Comparison of ENCODE assay signal across 10 cellular contexts in the genomic region with DNA sequence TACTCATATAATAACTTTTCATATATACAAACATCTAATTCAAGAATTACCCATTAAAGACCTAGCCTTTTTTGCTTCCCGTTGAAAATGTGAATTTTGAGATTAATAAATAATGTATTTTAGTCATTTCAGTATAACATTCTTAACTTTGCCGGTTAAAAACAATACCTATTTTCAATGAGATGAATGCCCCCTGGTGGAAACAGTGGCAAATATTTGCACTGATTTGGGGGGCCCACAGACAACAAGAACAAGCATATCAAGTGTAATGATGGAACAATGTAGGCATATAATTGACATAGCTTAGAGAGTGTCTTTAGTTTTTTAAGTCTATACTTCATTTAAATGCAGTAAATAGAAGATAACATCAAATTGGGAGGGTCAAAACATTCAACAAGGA.
DNase-seq lines count a peak whose midpoint lies in the region; ATAC-seq, FAIRE-seq and TF ChIP-seq lines count a peak whose summit lies in the region.
"Had no signal": no experiment of that assay in that cellular context is flagged by ENCODE, and none has a peak within 500 bp of the region (broad histone marks: within the 10 kb centered on the region; RNA-seq: fewer than 3 reads in every experiment).

No MANE protein-coding gene starts in this region.

- CTCF ChIA-PET in GM12878 (lab: Yijun Ruan, JAX): interaction anchor here (0.7 to 10.6 kb wide), 37 partner anchors 11 to 477 kb away, joined by 3 to 792 read pairs (median 5); no protein-coding TSS in a partner anchor

- H3K9me3 Mint-ChIP-seq in nephron progenitor cell: no peaks in the 10 kb centered on the region

- no peak overlapping the region for H3K9ac ChIP-seq in GM12878 (ENCODE audit: control insufficient read depth, insufficient read depth, low read length)

- WGBS in GM12878 (ENCODE audit: insufficient coverage, insufficient replicate concordance, low lambda C conversion rate, missing lambda C conversion rate): 15% methylated on average over 2 of the region's 2 CpGs
- 43 to 48% (median 46%) methylated on average over 2 of the region's 2 CpGs for WGBS in small intestine, 3 donors

- no peak overlapping the region for H2AFZ ChIP-seq in GM12878 (ENCODE audit: control insufficient read depth, low read depth, low read length)

- no peaks in the 10 kb centered on the region for H3K9me3 ChIP-seq in GM12878 (replicated peaks; ENCODE audit: control insufficient read depth, insufficient read depth, low read length)
- H3K9me3 ChIP-seq in small intestine (ENCODE audit: control insufficient read depth, low read depth): no peaks in the 10 kb centered on the region

- peak; percentile 2 for DNase-seq in DMS53 (lab: John Stamatoyannopoulos, UW)
- no peak for DNase-seq in DMS53 treated with DMSO at 0.1 percent for 48 hours (lab: John Stamatoyannopoulos, UW; ENCODE audit: unreplicated experiment)
- DNase-seq in GM12878 (ENCODE audit: low read depth, low spot score): no peak
- peak; percentile 12 for DNase-seq in nephron progenitor cell
- no peak for DNase-seq in NCI-H2081 treated with DMSO at 0.1 percent for 48 hours (lab: John Stamatoyannopoulos, UW)
- DNase-seq in small intestine: no peak

- TF ChIP-seq EP300 in GM12878 (IDR thresholded peaks at IDR 0.05; ENCODE audit: borderline replicate concordance in 1 of 2, control insufficient read depth in 1 of 2, low read depth in 2 of 2, low read length in 2 of 2): no peak

- FAIRE-seq in GM12878 (lab: Jason Lieb, UNC): no peak
- no peak for FAIRE-seq in small intestine (lab: Jason Lieb, UNC)
- FAIRE-seq: A204.1 had no signal

- no peaks in the 10 kb centered on the region for H3K27me3 ChIP-seq in GM12878 (replicated peaks in 1 of 2; ENCODE audit: control insufficient read depth in 2 of 2, insufficient read depth in 2 of 2, low read length in 1 of 2)
- no peaks in the 10 kb centered on the region for H3K27me3 ChIP-seq in small intestine (ENCODE audit: control insufficient read depth in 2 of 2, insufficient read depth in 2 of 2, low read length in 2 of 2)

- H3K4me3 ChIP-seq in GM12878 (no peak overlapping the region), small intestine (ENCODE audit: low read depth in 1 of 2, low read length in 2 of 2) (no peak overlapping the region)
- H3K4me3 ChIP-seq: SK-N-MC had no signal

- SMC1A ChIA-PET in GM12878 (lab: Charles Lee; ENCODE audit: uncharacterized antibody, unreplicated experiment): interaction anchor here (0.7 to 9.4 kb wide), 31 partner anchors 8 to 643 kb away, joined by 3 to 686 read pairs (median 7); a partner anchor contains a TSS

- TF ChIP-seq RAD21 in GM12878 (IDR thresholded peaks at IDR 0.05; ENCODE audit: insufficient read depth, low read depth, low read length): peak; percentile 86

- H4K20me1 ChIP-seq in GM12878 (ENCODE audit: control insufficient read depth, insufficient read depth): no peaks in the 10 kb centered on the region

- peaks cover 3% of the 10 kb centered on the region for H3K27me3 Mint-ChIP-seq in nephron progenitor cell (ENCODE audit: low read depth, poor library complexity)

- no peak overlapping the region for H3K4me3 Mint-ChIP-seq in nephron progenitor cell

- no peak overlapping the region for H3K27ac ChIP-seq in GM12878 (ENCODE audit: control insufficient read depth, insufficient read depth)
- no peak overlapping the region for H3K27ac ChIP-seq in small intestine (ENCODE audit: low read depth in 1 of 2, low read length in 1 of 2)
- H3K27ac ChIP-seq: SK-N-MC had no signal

- intact Hi-C loops in GM12878 (cut with micrococcal nuclease; ENCODE audit: unreplicated experiment): loop anchor here (1.0 to 10.0 kb wide), 6 partner anchors 39 to 384 kb away; a partner anchor contains a TSS

- RAD21 ChIA-PET in GM12878 (lab: Charles Lee; ENCODE audit: unreplicated experiment): interaction anchor here (0.6 to 14.4 kb wide), 17 partner anchors 11 to 829 kb away, joined by 3 to 582 read pairs (median 9); no protein-coding TSS in a partner anchor

- H3K4me1 ChIP-seq in GM12878 (ENCODE audit: control insufficient read depth, insufficient read depth, low read length) (peaks cover 20% of the 10 kb centered on the region), small intestine (ENCODE audit: control insufficient read depth in 2 of 2, insufficient read depth in 1 of 2, low read depth in 1 of 2, low read length in 1 of 2) (no peaks in the 10 kb centered on the region)

- TF ChIP-seq CTCF in GM12878 (IDR thresholded peaks at IDR 0.05 in 2 of 3, conservative IDR thresholded peaks at IDR 0.05 in 1 of 3; ENCODE audit: control insufficient read depth in 2 of 3, extremely low read depth in 1 of 3, insufficient read depth in 1 of 3, low read depth in 3 of 3, low read length in 3 of 3) (peak; percentile 48 to 63 (median 52)), nephron progenitor cell (IDR thresholded peaks at IDR 0.05) (peak; percentile 51)

- no peaks in the 10 kb centered on the region for H3K79me2 ChIP-seq in GM12878 (ENCODE audit: control insufficient read depth, insufficient read depth, low read length)

- no peak overlapping the region for H3K27ac Mint-ChIP-seq in nephron progenitor cell

- peaks cover 7% of the 10 kb centered on the region for H3K36me3 Mint-ChIP-seq in nephron progenitor cell (ENCODE audit: low read depth)

- H3K4me1 Mint-ChIP-seq in nephron progenitor cell: peaks cover 33% of the 10 kb centered on the region

- no peaks in the 10 kb centered on the region for H3K36me3 ChIP-seq in GM12878 (ENCODE audit: control insufficient read depth in 2 of 2, insufficient read depth in 2 of 2, low read length in 1 of 2)
- no peaks in the 10 kb centered on the region for H3K36me3 ChIP-seq in small intestine (ENCODE audit: control insufficient read depth in 2 of 2, insufficient read depth in 2 of 2, low read length in 2 of 2)

- BruUV-seq in GM12878 (replicated peaks; lab: Mats Ljungman, UMichigan): no TSS peak

- ATAC-seq in HG03354 (IDR thresholded peaks at IDR 0.05; ENCODE audit: poor library complexity, severe bottlenecking, unreplicated experiment): peak; percentile 61
- peak; percentile 71 for ATAC-seq in GM12878
- no peak for ATAC-seq in GM19463 (IDR thresholded peaks at IDR 0.05; ENCODE audit: unreplicated experiment)

- no peak overlapping the region for H3K4me2 ChIP-seq in GM12878 (ENCODE audit: control insufficient read depth, insufficient read depth)

- POLR2A ChIA-PET in GM12878 (lab: Charles Lee): interaction anchor here (2.9 to 3.3 kb wide), 2 partner anchors 72 to 85 kb away, joined by 11 to 32 read pairs; no protein-coding TSS in a partner anchor

- in situ Hi-C loops in GM12878 (cut with MboI): no loop called here

- no peak for TF ChIP-seq POLR2A in GM12878 (IDR thresholded peaks at IDR 0.05; ENCODE audit: low read depth, low read length)

TF ChIP-seq in GM12878, 131 proteins besides CTCF, POLR2A, EP300 and RAD21:
- TF ChIP-seq YY1 (IDR thresholded peaks at IDR 0.05; ENCODE audit: low read depth, low read length) (0 out of 2 replicates have a peak, but pooled peaks have one; percentile 21), SMAD5 (IDR thresholded peaks at IDR 0.05; ENCODE audit: low read depth) (no peak), NRF1 (conservative IDR thresholded peaks at IDR 0.05; ENCODE audit: low read depth, low read length) (no peak), TAF1 (IDR thresholded peaks at IDR 0.05; ENCODE audit: borderline replicate concordance, low read depth, low read length) (no peak), DPF2 (IDR thresholded peaks at IDR 0.05) (no peak), RELA (IDR thresholded peaks at IDR 0.05; ENCODE audit: borderline replicate concordance, partially characterized antibody) (no peak), JUNB (IDR thresholded peaks at IDR 0.05) (peak; percentile 8; the same call in 1 of the 2 replicates), SREBF2 (IDR thresholded peaks at IDR 0.05; ENCODE audit: low read length) (no peak), KAT2A (conservative IDR thresholded peaks at IDR 0.05; ENCODE audit: control insufficient read depth, low read depth, low read length) (no peak), SMC3 (IDR thresholded peaks at IDR 0.05; ENCODE audit: borderline replicate concordance, low read length) (peak; percentile 97), SP1 (IDR thresholded peaks at IDR 0.05; ENCODE audit: low read depth, low read length) (no peak), MYC (IDR thresholded peaks at IDR 0.05; ENCODE audit: insufficient read depth, insufficient read length, insufficient replicate concordance, low read length, severe bottlenecking) (no peak)
- TF ChIP-seq, protein P1, sequence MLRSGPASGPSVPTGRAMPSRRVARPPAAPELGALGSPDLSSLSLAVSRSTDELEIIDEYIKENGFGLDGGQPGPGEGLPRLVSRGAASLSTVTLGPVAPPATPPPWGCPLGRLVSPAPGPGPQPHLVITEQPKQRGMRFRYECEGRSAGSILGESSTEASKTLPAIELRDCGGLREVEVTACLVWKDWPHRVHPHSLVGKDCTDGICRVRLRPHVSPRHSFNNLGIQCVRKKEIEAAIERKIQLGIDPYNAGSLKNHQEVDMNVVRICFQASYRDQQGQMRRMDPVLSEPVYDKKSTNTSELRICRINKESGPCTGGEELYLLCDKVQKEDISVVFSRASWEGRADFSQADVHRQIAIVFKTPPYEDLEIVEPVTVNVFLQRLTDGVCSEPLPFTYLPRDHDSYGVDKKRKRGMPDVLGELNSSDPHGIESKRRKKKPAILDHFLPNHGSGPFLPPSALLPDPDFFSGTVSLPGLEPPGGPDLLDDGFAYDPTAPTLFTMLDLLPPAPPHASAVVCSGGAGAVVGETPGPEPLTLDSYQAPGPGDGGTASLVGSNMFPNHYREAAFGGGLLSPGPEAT (IDR thresholded peaks at IDR 0.05; ENCODE audit: low read depth): no peak
- TF ChIP-seq, protein P2, sequence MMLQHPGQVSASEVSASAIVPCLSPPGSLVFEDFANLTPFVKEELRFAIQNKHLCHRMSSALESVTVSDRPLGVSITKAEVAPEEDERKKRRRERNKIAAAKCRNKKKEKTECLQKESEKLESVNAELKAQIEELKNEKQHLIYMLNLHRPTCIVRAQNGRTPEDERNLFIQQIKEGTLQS (IDR thresholded peaks at IDR 0.05; ENCODE audit: borderline replicate concordance, extremely low read depth, low read depth, low read length): no peak

Comparison
In these comparisons a context has a peak if more than half of its experiments do, and no peak if none do; other contexts are left out.
1. DNase-seq: peak in DMS53 (single experiment) and nephron progenitor cell (single experiment); none in DMS53 treated with DMSO at 0.1 percent for 48 hours (single experiment), GM12878 (single experiment), NCI-H2081 treated with DMSO at 0.1 percent for 48 hours (single experiment) and small intestine (single experiment).